In the genomic region with DNA sequence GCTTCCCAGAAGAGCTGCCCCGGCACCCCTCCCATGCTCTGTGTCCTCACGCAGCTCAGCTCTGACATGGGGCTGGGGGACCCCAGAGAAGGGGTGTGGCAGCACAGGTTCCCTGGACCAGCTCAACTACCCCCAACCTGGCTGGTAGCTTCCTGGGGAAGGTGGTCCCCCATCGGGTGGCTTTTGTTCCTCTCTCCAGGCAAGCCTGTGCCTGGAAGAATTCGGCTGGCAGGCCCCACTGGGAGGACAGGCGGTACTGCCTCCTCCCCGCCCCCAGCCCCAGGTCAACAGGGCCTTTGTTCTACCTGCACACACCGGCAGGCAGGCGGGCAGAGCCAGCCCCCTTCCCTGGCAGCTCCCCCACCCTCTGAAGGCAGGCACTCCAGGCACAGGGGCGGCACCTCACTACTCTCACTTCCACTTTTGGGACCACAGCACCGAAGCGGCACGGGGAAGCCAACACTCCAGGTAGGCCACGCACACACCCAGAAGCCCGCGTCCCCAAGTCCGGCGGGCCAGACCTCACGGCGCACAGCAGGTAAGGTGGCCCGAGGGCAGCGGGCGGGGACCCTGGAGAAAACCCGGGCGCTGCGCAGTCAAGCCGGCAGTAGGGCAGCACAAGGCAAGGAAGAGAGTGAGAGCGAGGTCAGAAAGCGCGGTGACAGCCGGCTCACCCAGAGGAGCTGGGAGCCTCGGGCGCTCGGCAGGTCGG, we compare ENCODE assay signal across 8 cellular contexts. TPM values are rescaled to one million over a fixed set of nuclear protein-coding genes. Genes with fewer than 3 reads are reported as not detected.
DNase-seq lines count a peak whose midpoint lies in the region; ATAC-seq and TF ChIP-seq lines count a peak whose summit lies in the region.

No MANE protein-coding gene starts in this region.

- H3K4me1 ChIP-seq in endodermal cell (ENCODE audit: control insufficient read depth, insufficient read depth, low read length): peaks cover 24% of the 10 kb centered on the region

- no peak for TF ChIP-seq CTCF in endodermal cell (conservative IDR thresholded peaks at IDR 0.05)

- H3K9ac ChIP-seq in endodermal cell (ENCODE audit: extremely low read depth, low read length, poor library complexity, severe bottlenecking): peak overlapping the region; percentile 77

- peak overlapping the region; percentile 88 for H3K4me3 ChIP-seq in endodermal cell (ENCODE audit: low read length)

- H3K27me3 ChIP-seq in endodermal cell (ENCODE audit: control insufficient read depth, insufficient read depth, low read length, poor library complexity, severe bottlenecking): no peaks in the 10 kb centered on the region

- POLR2A ChIA-PET in T-cell (lab: Charles Lee): interaction anchor here in 1 of 2 donors (0.5 kb wide), 1 partner anchor 329 kb away, joined by 7 read pairs; no protein-coding TSS in a partner anchor

- H3K4me1 Mint-ChIP-seq in T-cell (peaks cover 47 to 55% (median 49%) of the 10 kb centered on the region in 3 donors), endodermal cell (peaks cover 42% of the 10 kb centered on the region), naive B cell (peaks cover 35 to 64% (median 56%) of the 10 kb centered on the region in 3 donors)

- CTCF ChIA-PET in T-cell (lab: Charles Lee): interaction anchor here in 1 of 2 donors (0.7 kb wide), 1 partner anchor 12 kb away, joined by 3 read pairs; no protein-coding TSS in a partner anchor

- H3K9me3 ChIP-seq in endodermal cell (ENCODE audit: control insufficient read depth, low read length): no peaks in the 10 kb centered on the region

- DNase-seq in D341Med (ENCODE audit: low spot score) (peak; percentile 48), T-cell (peak in 8 of 34 experiments; percentile 13 to 47 (median 25)), endodermal cell (peak; percentile 83), naive B cell (peak; percentile 87), activated gamma-delta T cell (lab: John Stamatoyannopoulos, UW) (no peak), cerebellar cortex (ENCODE audit: low spot score) (no peak)

- no peaks in the 10 kb centered on the region for H3K36me3 Mint-ChIP-seq in T-cell
- peaks cover 20% of the 10 kb centered on the region for H3K36me3 Mint-ChIP-seq in endodermal cell (ENCODE audit: low read depth)
- H3K36me3 Mint-ChIP-seq in naive B cell: no peaks in the 10 kb centered on the region

- H3K36me3 ChIP-seq in endodermal cell (ENCODE audit: control insufficient read depth, insufficient read depth, low read length): peaks cover 44% of the 10 kb centered on the region

- no peak overlapping the region for H3K27ac ChIP-seq in endodermal cell (ENCODE audit: low read depth, low read length)

- H3K4me3 Mint-ChIP-seq in T-cell: peak overlapping the region; percentile 80 to 88 (median 82)
- H3K4me3 Mint-ChIP-seq in endodermal cell: peak overlapping the region; percentile 95
- H3K4me3 Mint-ChIP-seq in naive B cell: peak overlapping the region; percentile 91 to 99 (median 94)

- ATAC-seq in GM19397 (IDR thresholded peaks at IDR 0.05; ENCODE audit: unreplicated experiment) (peak; percentile 32), HG03457 (IDR thresholded peaks at IDR 0.05; ENCODE audit: unreplicated experiment) (peak; percentile 42), T-cell (replicated peaks in 1 of 4) (no peak), naive B cell (ENCODE audit: low read depth in 2 of 2) (peak; percentile 75 to 77)

- H3K27ac Mint-ChIP-seq in T-cell (no peak overlapping the region), endodermal cell (peak overlapping the region; percentile 87), naive B cell (peak overlapping the region; percentile 83 to 95 (median 93))

- H3K9me3 Mint-ChIP-seq in T-cell (no peaks in the 10 kb centered on the region), endodermal cell (no peaks in the 10 kb centered on the region), naive B cell (no peaks in the 10 kb centered on the region)

- WGBS in endodermal cell (ENCODE audit: insufficient coverage in 1 of 2, insufficient read length in 1 of 2), 2 experiments: 0 to 1% methylated on average over 4 to 34 of the region's 34 CpGs

- H3K27me3 Mint-ChIP-seq in T-cell (no peaks in the 10 kb centered on the region), endodermal cell (ENCODE audit: insufficient read depth) (peaks cover 17% of the 10 kb centered on the region), naive B cell (no peaks in the 10 kb centered on the region)

RNA-seq across cellular contexts. Expression of gene HS6ST1, which starts 1.3 kb away (rescaled TPM):
- total RNA-seq in T-cell: 10 to 100 TPM in 3 of 5 donors, 1 to 10 TPM in 2; 7.6 to 15.6 (median 15.4) TPM
- 100 to 1,000 TPM in 1 of 2 donors, 10 to 100 TPM in 1; 93.0 to 106 TPM for total RNA-seq in endodermal cell
- 81.5 TPM for polyA plus RNA-seq in endodermal cell (2013, experiment 1 of 2)
- polyA plus RNA-seq in endodermal cell (2013, experiment 2 of 2): 79.0 TPM
- 10 to 100 TPM in 2 of 6 donors, 1 to 10 TPM in 4; 3.3 to 11.5 (median 6.8) TPM for polyA plus RNA-seq in naive B cell (ENCODE audit: low read depth in 6 of 6)

Comparison
In these comparisons a context has a peak if more than half of its experiments do, and no peak if none do; other contexts are left out.
1. DNase-seq: peak in D341Med (single experiment), endodermal cell (single experiment) and naive B cell (single experiment); none in activated gamma-delta T cell (single experiment) and cerebellar cortex (single experiment).
2. ATAC-seq: peak in GM19397 (single experiment), HG03457 (single experiment) and naive B cell (2 of 2); none in T-cell (0 of 4).
3. H3K27ac Mint-ChIP-seq: peak in endodermal cell (single experiment) and naive B cell (6 of 6); none in T-cell (0 of 2).
4. RNA of gene HS6ST1, which starts 1.3 kb away (total RNA-seq): 93.0 to 106 TPM in endodermal cell; 7.6 to 15.6 TPM in T-cell; every median in the first group is over 4 times any median in the second.
5. Peak in every context shown above with its lines, with median percentiles within 50 percentile points of each other: H3K4me3 Mint-ChIP-seq.